ENCODE assay signal across 28 cellular contexts in the genomic region with DNA sequence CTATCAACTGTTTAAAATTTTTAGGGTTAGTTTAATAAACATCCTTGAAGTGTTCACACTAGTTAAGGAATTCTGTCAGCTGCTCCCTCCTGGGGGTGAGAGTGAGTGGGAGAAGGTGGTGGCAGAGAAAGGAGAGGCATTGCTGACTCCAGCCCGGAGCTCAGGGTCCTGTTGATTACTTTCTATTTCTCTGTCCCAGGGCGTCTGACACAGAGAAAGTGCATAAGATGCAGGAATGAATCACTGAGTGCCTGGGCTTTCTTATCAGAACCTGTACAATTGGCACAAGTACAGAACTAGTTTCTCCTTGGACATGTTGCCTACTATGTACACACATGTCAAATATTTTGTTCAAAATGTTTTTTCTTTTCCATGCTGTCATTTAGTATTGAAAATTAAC.
"Had no signal": no experiment of that assay in that cellular context is flagged by ENCODE, and none has a peak within 500 bp of the region (broad histone marks: within the 10 kb centered on the region; RNA-seq: fewer than 3 reads in every experiment).

No MANE protein-coding gene starts in this region.

- H3K4me3 Mint-ChIP-seq: dendritic cell treated with granulocyte-macrophage colony-stimulating factor and Interleukin-4, amounts not matched to agents 40 ng/mL and 50 ng/mL, for 4 days; effector memory CD8-positive, alpha-beta T cell; endodermal cell; immature natural killer cell; memory B cell; naive thymus-derived CD4-positive, alpha-beta T cell had no signal

- H3K36me3 ChIP-seq: colonic mucosa, esophagus squamous epithelium, gastrocnemius medialis, heart right ventricle, left ventricle myocardium inferior had no signal

- H3K27me3 ChIP-seq: colonic mucosa, esophagus squamous epithelium, gastrocnemius medialis, heart right ventricle had no signal

- H3K4me3 ChIP-seq: colonic mucosa, esophagus squamous epithelium, gastrocnemius medialis, heart right ventricle, left ventricle myocardium inferior, lung had no signal

- H3K27ac Mint-ChIP-seq: dendritic cell treated with granulocyte-macrophage colony-stimulating factor and Interleukin-4, amounts not matched to agents 40 ng/mL and 50 ng/mL, for 4 days; effector memory CD8-positive, alpha-beta T cell; endodermal cell; immature natural killer cell; memory B cell; naive thymus-derived CD4-positive, alpha-beta T cell had no signal

- H3K4me1 ChIP-seq: colonic mucosa, esophagus squamous epithelium, gastrocnemius medialis, heart right ventricle, left ventricle myocardium inferior had no signal

- H3K36me3 Mint-ChIP-seq: immature natural killer cell; memory B cell; naive thymus-derived CD4-positive, alpha-beta T cell had no signal

- H3K4me1 Mint-ChIP-seq: immature natural killer cell; memory B cell; naive thymus-derived CD4-positive, alpha-beta T cell had no signal

- DNase-seq: colonic mucosa; cortex of kidney; effector CD8-positive, alpha-beta T cell; effector memory CD8-positive, alpha-beta T cell; endodermal cell; erythroblast; esophagus squamous epithelium; foreskin fibroblast; foreskin melanocyte; gastrocnemius medialis; glutamatergic neuron; head of caudate nucleus; heart right ventricle; hypothalamus; immature natural killer cell; islet precursor cell; kidney; kidney glomerular epithelial cell; left colon; left ventricle myocardium inferior; mammary epithelial cell; mesendoderm; midbrain; naive thymus-derived CD4-positive, alpha-beta T cell had no signal

- H3K27me3 Mint-ChIP-seq: dendritic cell treated with granulocyte-macrophage colony-stimulating factor and Interleukin-4, amounts not matched to agents 40 ng/mL and 50 ng/mL, for 4 days; effector memory CD8-positive, alpha-beta T cell; memory B cell; naive thymus-derived CD4-positive, alpha-beta T cell had no signal

- H3K9me3 ChIP-seq: colonic mucosa, esophagus squamous epithelium, gastrocnemius medialis had no signal

- H3K27ac ChIP-seq: colonic mucosa, epithelial cell of prostate, esophagus squamous epithelium, gastrocnemius medialis, heart right ventricle, left ventricle myocardium inferior had no signal
